Comparison of ENCODE assay signal across 11 cellular contexts in the genomic region with DNA sequence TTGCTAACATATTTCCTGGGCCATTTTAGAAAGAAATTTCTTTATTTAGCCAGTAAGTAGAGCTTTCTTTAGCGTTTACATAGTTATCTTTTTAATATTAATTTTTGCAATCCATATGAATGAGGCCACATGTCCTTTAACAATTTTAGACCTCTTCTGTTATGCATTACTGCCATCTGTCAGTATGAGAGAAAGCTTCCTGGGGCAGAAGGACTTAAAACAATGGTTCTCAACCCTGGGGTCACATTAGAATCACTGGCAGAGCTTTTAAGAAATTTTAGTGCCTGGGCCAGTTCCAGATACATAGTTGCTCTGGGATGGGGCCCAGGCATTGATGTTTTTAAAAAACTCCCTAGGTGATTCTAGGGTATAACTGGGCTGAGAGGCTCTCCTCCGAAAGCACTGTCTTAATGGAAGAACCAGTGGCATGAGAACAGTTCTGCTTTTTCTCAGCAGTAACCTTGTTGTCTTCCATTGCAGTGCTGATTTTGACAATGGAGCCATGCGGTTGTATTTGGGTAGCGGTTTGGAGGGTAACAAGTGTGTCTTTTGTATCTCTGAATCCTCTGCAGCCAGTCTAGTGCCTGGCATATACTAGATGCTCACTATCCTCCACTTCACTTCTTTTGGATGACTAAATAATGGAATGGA.
DNase-seq lines count a peak whose midpoint lies in the region; ATAC-seq and TF ChIP-seq lines count a peak whose summit lies in the region.
"Had no signal": no experiment of that assay in that cellular context is flagged by ENCODE, and none has a peak within 500 bp of the region (broad histone marks: within the 10 kb centered on the region; RNA-seq: fewer than 3 reads in every experiment).

No MANE protein-coding gene starts in this region.

- peaks cover 0 to 3% of the 10 kb centered on the region in 2 donors for H3K9me3 Mint-ChIP-seq in activated T-cell treated with anti-CD3 and anti-CD28 coated beads, Interleukin-2, amount 50 U/mL, for 72 hours
- H3K9me3 Mint-ChIP-seq in brain: peaks cover 5 to 9% (median 7%) of the 10 kb centered on the region in 5 experiments

- TF ChIP-seq CTCF in brain (conservative IDR thresholded peaks at IDR 0.05): no peak

- ATAC-seq in activated T-cell treated with anti-CD3 and anti-CD28 coated beads, Interleukin-2, amount 50 U/mL, for 72 hours (replicated peaks in 1 of 2): no peak
- ATAC-seq in sciatic nerve: peak; percentile 71

- intact Hi-C loops in sciatic nerve (cut with DNase I): no loop called here

- peak overlapping the region; percentile 23 to 69 for H3K4me3 Mint-ChIP-seq in activated T-cell treated with anti-CD3 and anti-CD28 coated beads, Interleukin-2, amount 50 U/mL, for 72 hours
- H3K4me3 Mint-ChIP-seq in brain: peak overlapping the region in 1 of 5 experiments; percentile 71

- no peak for DNase-seq in activated T-cell treated with anti-CD3 and anti-CD28 coated beads, Interleukin-2, amount 50 U/mL, for 72 hours
- no peak for DNase-seq in activated T-cell treated with anti-CD3 and anti-CD28 coated beads, Interleukin-2, amount 50 U/mL, for 1 hour
- peak; percentile 57 for DNase-seq in NCI-H1092 (lab: John Stamatoyannopoulos, UW)
- DNase-seq in sciatic nerve (ENCODE audit: low spot score): no peak
- no peak for DNase-seq in inferior parietal cortex (ENCODE audit: extremely low spot score)
- DNase-seq in SHP77 (lab: John Stamatoyannopoulos, UW): no peak
- DNase-seq in HK-2 (ENCODE audit: unreplicated experiment): no peak
- DNase-seq: aorta, HCEC 1CT, NCI-H510A had no signal

- peaks cover 36% of the 10 kb centered on the region for H3K27me3 Mint-ChIP-seq in activated T-cell treated with anti-CD3 and anti-CD28 coated beads, Interleukin-2, amount 50 U/mL, for 72 hours (ENCODE audit: low read depth)
- H3K27me3 Mint-ChIP-seq in brain: no peaks in the 10 kb centered on the region

- H3K27ac Mint-ChIP-seq in activated T-cell treated with anti-CD3 and anti-CD28 coated beads, Interleukin-2, amount 50 U/mL, for 72 hours: no peak overlapping the region
- H3K27ac Mint-ChIP-seq in brain: peak overlapping the region; percentile 1 to 91 (median 65)

- no peaks in the 10 kb centered on the region for H3K36me3 Mint-ChIP-seq in activated T-cell treated with anti-CD3 and anti-CD28 coated beads, Interleukin-2, amount 50 U/mL, for 72 hours (ENCODE audit: insufficient read depth in 2 of 2)
- peaks cover 17% of the 10 kb centered on the region for H3K36me3 Mint-ChIP-seq in brain

- H3K4me1 Mint-ChIP-seq in activated T-cell treated with anti-CD3 and anti-CD28 coated beads, Interleukin-2, amount 50 U/mL, for 72 hours (ENCODE audit: low read depth): peaks cover 7% of the 10 kb centered on the region
- peaks cover 78% of the 10 kb centered on the region for H3K4me1 Mint-ChIP-seq in brain
